10 cellular contexts compared by ENCODE assay signal in the genomic region with DNA sequence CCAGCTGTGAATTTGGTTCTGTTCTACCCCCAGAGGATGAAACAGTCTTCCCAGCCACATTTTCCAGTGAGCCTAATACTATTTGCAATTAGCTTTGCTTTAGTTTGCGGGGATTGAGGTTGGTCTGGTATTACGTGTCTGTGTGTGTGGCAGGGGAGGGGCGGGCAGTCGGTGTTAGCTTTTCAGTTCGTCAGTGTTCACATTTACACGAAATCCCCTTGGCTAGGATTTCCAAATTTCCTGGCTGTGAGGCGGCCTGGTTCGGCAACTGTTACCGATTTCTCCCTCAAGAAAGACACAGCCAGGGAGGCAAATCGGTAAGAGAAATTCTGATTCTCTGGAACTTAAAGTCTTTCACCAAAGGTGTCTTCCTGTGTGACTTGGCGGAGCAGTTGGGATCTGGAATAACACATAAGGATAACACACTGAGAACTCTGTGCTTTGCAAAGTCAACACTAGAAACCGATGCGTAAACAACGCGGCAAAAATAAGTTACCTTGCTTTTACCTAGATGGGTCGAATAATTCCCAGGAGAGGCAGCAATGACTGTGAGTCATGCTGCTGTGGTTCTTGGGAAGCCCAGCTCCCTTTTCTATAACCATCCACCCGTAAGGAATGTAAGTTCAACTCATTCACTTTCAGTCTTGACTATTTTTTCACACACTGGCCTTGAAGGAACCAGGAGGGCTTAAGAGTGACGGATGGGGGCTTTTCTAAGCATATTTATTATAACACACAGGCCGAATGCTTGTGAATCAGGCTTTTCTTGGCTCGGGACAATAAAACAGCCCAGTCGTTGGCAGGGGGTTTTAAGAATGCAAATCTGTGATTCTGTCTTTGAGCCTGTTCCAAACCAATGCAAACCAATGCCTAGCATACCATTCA. TPM values are rescaled to one million over a fixed set of nuclear protein-coding genes. Genes with fewer than 3 reads are reported as not detected.
A peak's percentile ranks its signal among the peaks of the same experiment; 100 is the strongest.
DNase-seq lines count a peak whose midpoint lies in the region; ATAC-seq and TF ChIP-seq lines count a peak whose summit lies in the region.
"Had no signal": no experiment of that assay in that cellular context is flagged by ENCODE, and none has a peak within 500 bp of the region (broad histone marks: within the 10 kb centered on the region; RNA-seq: fewer than 3 reads in every experiment).

No MANE protein-coding gene starts in this region.

- H4K5ac ChIP-seq in IMR-90 (ENCODE audit: low read depth, low read length), result no peak overlapping the region

- peak overlapping the region; percentile 36; the same call in 1 of the 2 replicates for H3K4me2 ChIP-seq in IMR-90 (ENCODE audit: low read depth, low read length)
- H3K4me2 ChIP-seq: SK-N-SH had no signal

- H4K8ac ChIP-seq in IMR-90 (ENCODE audit: low read depth in 2 of 2, low read length in 2 of 2), result no peak overlapping the region

- H3K27me3 ChIP-seq in IMR-90 (ENCODE audit: control insufficient read depth, insufficient read depth, low read length), result no peaks in the 10 kb centered on the region

- H3K36me3 ChIP-seq in IMR-90 (ENCODE audit: control insufficient read depth, insufficient read depth, low read length), result peaks cover 3% of the 10 kb centered on the region; the same call in 1 of the 2 replicates

- no peak overlapping the region for H2BK5ac ChIP-seq in IMR-90 (ENCODE audit: low read depth, low read length, poor library complexity, severe bottlenecking)

- H2BK20ac ChIP-seq in IMR-90 (ENCODE audit: low read depth, low read length), result peak overlapping the region; percentile 1; the same call in 1 of the 2 replicates

- H3K27ac ChIP-seq in IMR-90 (ENCODE audit: insufficient read depth, low read length) (no peak overlapping the region), substantia nigra (ENCODE audit: low read depth, low read length, poor library complexity, severe bottlenecking) (peak overlapping the region; percentile 97)

- no peaks in the 10 kb centered on the region for H3K36me3 Mint-ChIP-seq in activated CD4-positive, alpha-beta T cell treated with anti-CD3 and anti-CD28 coated beads, Interleukin-2, amount 10 ng/mL, durations not matched to agents 24 days and 14 days (ENCODE audit: low read depth)
- H3K36me3 Mint-ChIP-seq in progenitor cell of endocrine pancreas (ENCODE audit: insufficient read depth), result peaks cover 40% of the 10 kb centered on the region
- H3K36me3 Mint-ChIP-seq: IgD-negative memory B cell had no signal

- WGBS in IMR-90 (ENCODE audit: extremely low coverage in 2 of 2, insufficient read length in 1 of 2), 2 experiments, result 100% methylated on average over 1 of the region's 21 CpGs; no CpG with 5 or more reads in 1 of the 2 experiments

- H3K4me3 ChIP-seq in IMR-90 (ENCODE audit: insufficient read depth, low read depth, low read length), result no peak overlapping the region
- no peak overlapping the region for H3K4me3 ChIP-seq in cardiac fibroblast (replicated peaks in 1 of 2; ENCODE audit: low read depth in 2 of 2, low read length in 2 of 2)

- no peak overlapping the region for H2AFZ ChIP-seq in IMR-90 (replicated peaks; ENCODE audit: low read length, poor library complexity)

- no peak overlapping the region for H3K4me3 Mint-ChIP-seq in activated CD4-positive, alpha-beta T cell treated with anti-CD3 and anti-CD28 coated beads, Interleukin-2, amount 10 ng/mL, durations not matched to agents 24 days and 14 days
- no peak overlapping the region for H3K4me3 Mint-ChIP-seq in progenitor cell of endocrine pancreas (ENCODE audit: low read depth)

- no peak overlapping the region; the same call in 1 of the 2 replicates for H3K14ac ChIP-seq in IMR-90 (replicated peaks; ENCODE audit: low read depth, low read length)

- no peak overlapping the region for H4K91ac ChIP-seq in IMR-90 (ENCODE audit: insufficient read depth, low read depth, low read length)

- no peak overlapping the region for H2BK15ac ChIP-seq in IMR-90 (ENCODE audit: low read depth, low read length)

- H3K18ac ChIP-seq in IMR-90 (ENCODE audit: low read depth, low read length), result no peak overlapping the region

- H3K4me1 ChIP-seq in IMR-90 (ENCODE audit: control insufficient read depth, insufficient read depth, low read length), result peaks cover 3% of the 10 kb centered on the region; the same call in 1 of the 2 replicates

- ATAC-seq in IMR-90 (ENCODE audit: low read depth) (peak; percentile 78), HG03159 (IDR thresholded peaks at IDR 0.05; ENCODE audit: unreplicated experiment) (no peak)

- TF ChIP-seq CTCF in IMR-90 (conservative IDR thresholded peaks at IDR 0.05; ENCODE audit: low read depth, low read length) (no peak), cardiac fibroblast (IDR thresholded peaks at IDR 0.05; ENCODE audit: low read depth, low read length) (no peak), progenitor cell of endocrine pancreas (IDR thresholded peaks at IDR 0.05; ENCODE audit: unreplicated experiment) (no peak)

- TF ChIP-seq POLR2A in IMR-90 (IDR thresholded peaks at IDR 0.05; ENCODE audit: low read depth, low read length), result no peak

- H3K9me3 Mint-ChIP-seq in activated CD4-positive, alpha-beta T cell treated with anti-CD3 and anti-CD28 coated beads, Interleukin-2, amount 10 ng/mL, durations not matched to agents 24 days and 14 days, result no peaks in the 10 kb centered on the region
- H3K9me3 Mint-ChIP-seq in progenitor cell of endocrine pancreas (ENCODE audit: low read depth), result no peaks in the 10 kb centered on the region
- H3K9me3 Mint-ChIP-seq: IgD-negative memory B cell had no signal

- no peak overlapping the region for H3K9ac ChIP-seq in IMR-90 (ENCODE audit: low read depth, low read length)
- H3K9ac ChIP-seq: SK-N-SH had no signal

- dilution Hi-C loops in IMR-90 (cut with HindIII; ENCODE audit: low sequenced_read_pairs, unreplicated experiment), result no loop called here

- no peak for TF ChIP-seq RAD21 in IMR-90 (IDR thresholded peaks at IDR 0.05; ENCODE audit: low read length)

- intact Hi-C loops in IMR-90 (cut with micrococcal nuclease), result no loop called here
- intact Hi-C loops in activated CD4-positive, alpha-beta T cell treated with anti-CD3 and anti-CD28 coated beads, Interleukin-2, amount 10 ng/mL, durations not matched to agents 24 days and 14 days (cut with micrococcal nuclease), result no loop called here

- in situ Hi-C loops in IMR-90 (cut with MboI; ENCODE audit: low sequenced_read_pairs), result no loop called here

- H4K20me1 ChIP-seq in IMR-90 (ENCODE audit: insufficient read depth, low read length), result no peaks in the 10 kb centered on the region

- peaks cover 6% of the 10 kb centered on the region; the same call in 1 of the 2 replicates for H3K9me1 ChIP-seq in IMR-90 (ENCODE audit: insufficient read depth, low read length)

- POLR2A ChIA-PET in IMR-90 (lab: Charles Lee; ENCODE audit: unreplicated experiment), result no interaction called here

- peak overlapping the region; percentile 15 for H2AK9ac ChIP-seq in IMR-90 (replicated peaks; ENCODE audit: low read depth, low read length, poor library complexity)

- CTCF ChIA-PET in IMR-90 (lab: Yijun Ruan, JAX), result no interaction called here

- H2BK120ac ChIP-seq in IMR-90 (ENCODE audit: low read depth, low read length), result no peak overlapping the region; the same call in 1 of the 2 replicates

- H3K23ac ChIP-seq in IMR-90 (ENCODE audit: low read depth, low read length), result no peak overlapping the region; the same call in 1 of the 2 replicates

- no peaks in the 10 kb centered on the region for H3K4me1 Mint-ChIP-seq in activated CD4-positive, alpha-beta T cell treated with anti-CD3 and anti-CD28 coated beads, Interleukin-2, amount 10 ng/mL, durations not matched to agents 24 days and 14 days
- H3K4me1 Mint-ChIP-seq in progenitor cell of endocrine pancreas (ENCODE audit: low read depth), result peaks cover 9% of the 10 kb centered on the region
- H3K4me1 Mint-ChIP-seq: IgD-negative memory B cell had no signal

- no peak overlapping the region for H3K4ac ChIP-seq in IMR-90 (ENCODE audit: low read depth, low read length)

- no peak overlapping the region for H3K56ac ChIP-seq in IMR-90 (ENCODE audit: extremely low read depth, insufficient read depth, low read length)

- H3K79me1 ChIP-seq in IMR-90 (ENCODE audit: low read depth in 1 of 2, low read length in 2 of 2), result no peaks in the 10 kb centered on the region

- no peak overlapping the region; the same call in 1 of the 2 replicates for H2AK5ac ChIP-seq in IMR-90 (ENCODE audit: low read depth, low read length)

- DNase-seq in IMR-90, result peak; percentile 81
- DNase-seq in cardiac fibroblast (ENCODE audit: low read depth in 2 of 2), result peak; percentile 40 to 48
- peak; percentile 96 for DNase-seq in iris pigment epithelial cell (ENCODE audit: low read depth)
- peak in 4 of 49 donors; percentile 19 to 55 (median 32) for DNase-seq in substantia nigra (lab: John Stamatoyannopoulos, UW)
- no peak for DNase-seq in activated CD4-positive, alpha-beta T cell treated with anti-CD3 and anti-CD28 coated beads, Interleukin-2, amount 10 ng/mL, durations not matched to agents 24 days and 14 days
- DNase-seq in progenitor cell of endocrine pancreas (ENCODE audit: low spot score, unreplicated experiment), result no peak
- DNase-seq: NCI-H345, SK-N-SH had no signal

- H3K9me3 ChIP-seq in IMR-90 (ENCODE audit: control insufficient read depth, insufficient read depth, low read length), result no peaks in the 10 kb centered on the region
- H3K9me3 ChIP-seq: SK-N-SH had no signal

- no peaks in the 10 kb centered on the region for H3K27me3 Mint-ChIP-seq in activated CD4-positive, alpha-beta T cell treated with anti-CD3 and anti-CD28 coated beads, Interleukin-2, amount 10 ng/mL, durations not matched to agents 24 days and 14 days
- H3K27me3 Mint-ChIP-seq in progenitor cell of endocrine pancreas, result no peaks in the 10 kb centered on the region
- H3K27me3 Mint-ChIP-seq: IgD-negative memory B cell had no signal

- no peak overlapping the region for H3K27ac Mint-ChIP-seq in activated CD4-positive, alpha-beta T cell treated with anti-CD3 and anti-CD28 coated beads, Interleukin-2, amount 10 ng/mL, durations not matched to agents 24 days and 14 days
- H3K27ac Mint-ChIP-seq in progenitor cell of endocrine pancreas, result no peak overlapping the region

- BruUV-seq in IMR-90 (replicated peaks; lab: Mats Ljungman, UMichigan), result no TSS peak

TF ChIP-seq in IMR-90, 13 proteins besides CTCF, POLR2A, EP300 and RAD21 (continues in another document):
- TF ChIP-seq MAFK (IDR thresholded peaks at IDR 0.05; ENCODE audit: low read depth, low read length), result no peak
- TF ChIP-seq FOS (IDR thresholded peaks at IDR 0.05; ENCODE audit: low read depth, low read length), result no peak

RNA-seq across cellular contexts. Expression of a gene that starts 24.3 kb away (rescaled TPM):
- 2.2 and 2.5 TPM in 2 replicates for total RNA-seq in IMR-90 (2012; rRNA removed)
- 6.8 and 8.5 TPM in 2 replicates for polyA plus RNA-seq in IMR-90 (2012; rRNA removed)
- 3.7 and 19.8 TPM in 2 replicates for polyA plus RNA-seq in IMR-90 (2012; cell fraction: cytosol; rRNA removed)
- polyA plus RNA-seq in IMR-90 (2012; cell fraction: nucleus; rRNA removed; ENCODE audit: low replicate concordance), result 7.0 and 7.6 TPM in 2 replicates
- total RNA-seq in activated CD4-positive, alpha-beta T cell treated with anti-CD3 and anti-CD28 coated beads, Interleukin-2, amount 10 ng/mL, durations not matched to agents 24 days and 14 days, result 0.28 TPM in 1 of 2 replicates, not detected in the other
- total RNA-seq in progenitor cell of endocrine pancreas, result 40.6 and 44.3 TPM in 2 replicates
- polyA plus RNA-seq: IgD-negative memory B cell had no signal

Comparison
In these comparisons a context has a peak if more than half of its experiments do, and no peak if none do; other contexts are left out.
1. DNase-seq: peak in IMR-90 (single experiment), cardiac fibroblast (2 of 2) and iris pigment epithelial cell (single experiment); none in activated CD4-positive, alpha-beta T cell treated with anti-CD3 and anti-CD28 coated beads, Interleukin-2, amount 10 ng/mL, durations not matched to agents 24 days and 14 days (single experiment) and progenitor cell of endocrine pancreas (single experiment).
2. RNA of a gene that starts 24.3 kb away (total RNA-seq): 40.6 to 44.3 TPM in progenitor cell of endocrine pancreas; 2.2 to 2.5 TPM in IMR-90 and 0.28 TPM in activated CD4-positive, alpha-beta T cell treated with anti-CD3 and anti-CD28 coated beads, Interleukin-2, amount 10 ng/mL, durations not matched to agents 24 days and 14 days; every median in the first group is over 10 times any median in the second.